9 cellular contexts compared by ENCODE assay signal in genomic region chr14:69056389-69056788, GRCh38.
DNase-seq lines count a peak whose midpoint lies in the region; ATAC-seq and TF ChIP-seq lines count a peak whose summit lies in the region.
"Had no signal": no experiment of that assay in that cellular context is flagged by ENCODE, and none has a peak within 500 bp of the region (broad histone marks: within the 10 kb centered on the region; RNA-seq: fewer than 3 reads in every experiment).

No MANE protein-coding gene starts in this region.

- ATAC-seq in HG03565 (IDR thresholded peaks at IDR 0.05; ENCODE audit: unreplicated experiment) (no peak), HG03469 (IDR thresholded peaks at IDR 0.05; ENCODE audit: unreplicated experiment) (no peak), HG02938 (IDR thresholded peaks at IDR 0.05; ENCODE audit: unreplicated experiment) (no peak)

- peak overlapping the region; percentile 43 for H3K27ac ChIP-seq in layer of hippocampus (ENCODE audit: low read depth, low read length)

- no peaks in the 10 kb centered on the region for H3K9me3 ChIP-seq in BE2C

- H3K4me1 ChIP-seq in BE2C = peaks cover 20% of the 10 kb centered on the region

- peak; percentile 48 for TF ChIP-seq CTCF in BE2C (IDR thresholded peaks at IDR 0.05; ENCODE audit: low read depth, low read length)
- TF ChIP-seq CTCF in LNCaP clone FGC (IDR thresholded peaks at IDR 0.05; ENCODE audit: control insufficient read depth, extremely low read depth, insufficient read depth) = peak; percentile 55
- TF ChIP-seq CTCF in astrocyte of the spinal cord (IDR thresholded peaks at IDR 0.05; ENCODE audit: low read depth, low read length) = no peak

- H3K27me3 ChIP-seq in BE2C (no peaks in the 10 kb centered on the region), layer of hippocampus (ENCODE audit: control insufficient read depth, insufficient read depth, low read length) (no peaks in the 10 kb centered on the region)

- no peak overlapping the region for H3K4me3 ChIP-seq in BE2C (ENCODE audit: low read depth, low read length)
- no peak overlapping the region for H3K4me3 ChIP-seq in LNCaP clone FGC (ENCODE audit: low read depth, low read length)
- H3K4me3 ChIP-seq in astrocyte of the spinal cord (ENCODE audit: low read depth, low read length) = no peak overlapping the region

- DNase-seq in BE2C = peak; percentile 52
- DNase-seq in LNCaP clone FGC (ENCODE audit: low read depth) = no peak
- DNase-seq in astrocyte of the spinal cord (ENCODE audit: low read depth, low spot score) = peak; percentile 46
- no peak for DNase-seq in activated CD4-positive, alpha-beta T cell treated with anti-CD3 and anti-CD28 coated beads, Interleukin-2, amount 50 U/mL, for 1 hour
- DNase-seq: NK-92 treated with Interleukin-12 subunit alpha and Interleukin-12 subunit beta, amount 100 ng/mL, for 24 hours had no signal

- peaks cover 27% of the 10 kb centered on the region for H3K36me3 ChIP-seq in BE2C

- in situ Hi-C loops in astrocyte of the spinal cord (cut with HindIII; ENCODE audit: low sequenced_read_pairs) = no loop called here

Comparison
In these comparisons a context has a peak if more than half of its experiments do, and no peak if none do; other contexts are left out.
1. DNase-seq: peak in BE2C (single experiment) and astrocyte of the spinal cord (single experiment); none in LNCaP clone FGC (single experiment) and activated CD4-positive, alpha-beta T cell treated with anti-CD3 and anti-CD28 coated beads, Interleukin-2, amount 50 U/mL, for 1 hour (single experiment).